ENCODE assay signal across 9 cellular contexts in the genomic region with DNA sequence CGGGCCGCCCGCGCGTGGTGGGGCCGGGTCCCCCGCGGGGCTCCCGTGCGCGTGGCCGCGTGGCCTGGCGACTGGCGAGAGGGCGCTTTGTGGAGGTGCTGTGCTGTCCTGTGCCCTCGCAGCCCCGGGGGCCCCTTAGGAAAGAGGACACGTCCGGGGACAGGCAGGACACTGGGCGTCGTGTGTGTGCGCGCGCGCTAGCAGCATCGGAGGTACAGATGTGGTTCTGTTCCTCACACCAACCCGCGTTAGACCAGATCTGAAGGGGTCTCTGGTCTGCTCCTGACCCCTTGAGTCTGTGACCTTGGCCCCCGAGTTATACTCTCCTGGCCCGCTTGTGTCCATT. TPM values are rescaled to one million over a fixed set of nuclear protein-coding genes. Genes with fewer than 3 reads are reported as not detected.
DNase-seq lines count a peak whose midpoint lies in the region; TF ChIP-seq lines count a peak whose summit lies in the region.
"Had no signal": no experiment of that assay in that cellular context is flagged by ENCODE, and none has a peak within 500 bp of the region (broad histone marks: within the 10 kb centered on the region; RNA-seq: fewer than 3 reads in every experiment).

No MANE protein-coding gene starts in this region.

- no peaks in the 10 kb centered on the region for H3K36me3 ChIP-seq in SJCRH30
- no peaks in the 10 kb centered on the region for H3K36me3 ChIP-seq in fibroblast of lung (ENCODE audit: control insufficient read depth, insufficient read depth, low read length)

- no peaks in the 10 kb centered on the region for H4K20me1 ChIP-seq in fibroblast of lung (ENCODE audit: control insufficient read depth, extremely low read depth, insufficient read depth, low read length)

- no peak overlapping the region for H3K9ac ChIP-seq in fibroblast of lung (ENCODE audit: insufficient read depth, low read length)

- H3K27me3 Mint-ChIP-seq in osteocyte (ENCODE audit: unreplicated experiment), result peaks cover 53% of the 10 kb centered on the region

- DNase-seq in Daoy (ENCODE audit: low read depth) (peak; percentile 26), SJCRH30 (peak; percentile 51 to 55), fibroblast of lung (ENCODE audit: low read depth in 2 of 2) (no peak), osteocyte (ENCODE audit: extremely low spot score, unreplicated experiment) (no peak), SKM-1 treated with dmso at 0.1 percent for 144 hours (lab: John Stamatoyannopoulos, UW; ENCODE audit: unreplicated experiment) (no peak), KBM-7 (no peak), GM19240 (ENCODE audit: insufficient read length, low spot score) (no peak), NCI-H2227 (lab: John Stamatoyannopoulos, UW; ENCODE audit: unreplicated experiment) (no peak)

- in situ Hi-C loops in KBM-7 (cut with MboI; ENCODE audit: low pct_unique_long_range_greater_than_20kb, low sequenced_read_pairs), result no loop called here

- H3K36me3 Mint-ChIP-seq in osteocyte (ENCODE audit: unreplicated experiment), result no peaks in the 10 kb centered on the region

- no peak overlapping the region for H3K27ac Mint-ChIP-seq in osteocyte (ENCODE audit: unreplicated experiment)
- H3K27ac Mint-ChIP-seq: stimulated activated memory B cell treated with anti-CD40 and anti-IgM and Interleukin-4, amounts not matched to agents 10 μg/mL and 1 μg/mL and 100 μg/mL, for 72 hours had no signal

- H3K27me3 ChIP-seq in SJCRH30, result no peaks in the 10 kb centered on the region
- no peaks in the 10 kb centered on the region for H3K27me3 ChIP-seq in fibroblast of lung (ENCODE audit: control insufficient read depth, insufficient read depth, low read length)

- H3K27ac ChIP-seq in SJCRH30 (peak overlapping the region; percentile 39; the same call in 1 of the 2 replicates), fibroblast of lung (ENCODE audit: insufficient read depth, low read length) (no peak overlapping the region)

- H3K9me3 ChIP-seq in SJCRH30 (replicated peaks) (no peaks in the 10 kb centered on the region), fibroblast of lung (ENCODE audit: control insufficient read depth, insufficient read depth, low read depth, low read length) (no peaks in the 10 kb centered on the region)

- H2AFZ ChIP-seq in fibroblast of lung (ENCODE audit: low read length), result peak overlapping the region; percentile 76

- H3K4me1 Mint-ChIP-seq in osteocyte (ENCODE audit: unreplicated experiment), result peaks cover 8% of the 10 kb centered on the region

- H3K4me2 ChIP-seq in fibroblast of lung (ENCODE audit: extremely low read depth, insufficient read depth, low read length), result peak overlapping the region; percentile 99

- H3K79me2 ChIP-seq in fibroblast of lung (ENCODE audit: control insufficient read depth, insufficient read depth, low read length), result no peaks in the 10 kb centered on the region

- peak overlapping the region; percentile 33 for H3K4me3 Mint-ChIP-seq in osteocyte (ENCODE audit: unreplicated experiment)

- H3K9me3 Mint-ChIP-seq in osteocyte (ENCODE audit: unreplicated experiment), result no peaks in the 10 kb centered on the region

- H3K4me1 ChIP-seq in SJCRH30, result peaks cover 25% of the 10 kb centered on the region
- H3K4me1 ChIP-seq in fibroblast of lung (ENCODE audit: control insufficient read depth, extremely low read depth, insufficient read depth, low read length), result peaks cover 5% of the 10 kb centered on the region

- no peak for TF ChIP-seq CTCF in fibroblast of lung (conservative IDR thresholded peaks at IDR 0.05 in 1 of 2, IDR thresholded peaks at IDR 0.05 in 1 of 2; ENCODE audit: low read depth in 1 of 2, low read length in 2 of 2)
- no peak for TF ChIP-seq CTCF in osteocyte (IDR thresholded peaks at IDR 0.05)

- H3K4me3 ChIP-seq in SJCRH30 (peak overlapping the region; percentile 79), fibroblast of lung (replicated peaks in 1 of 4; ENCODE audit: control extremely low read depth in 1 of 4, insufficient read depth in 1 of 4, low read depth in 3 of 4, low read length in 4 of 4) (peak overlapping the region in 3 of 4 experiments; percentile 29 to 46 (median 30))

RNA-seq across cellular contexts. Expression of gene ACTN2, which starts 0.5 kb away (rescaled TPM):
- 0.34 and 1.7 TPM in 2 replicates for total RNA-seq in Daoy (2014; rRNA removed; shearing (Covaris generic))
- 2.0 and 3.0 TPM in 2 replicates for total RNA-seq in SJCRH30 (2014; rRNA removed; shearing (Covaris generic))
- under 0.01 and 0.17 TPM in 2 replicates for total RNA-seq in fibroblast of lung
- polyA plus RNA-seq in fibroblast of lung, result 0.07 and 0.22 TPM in 2 replicates
- polyA plus RNA-seq in fibroblast of lung (2012), result 0.02 and 0.17 TPM in 2 replicates
- not detected in 2 replicates for polyA minus RNA-seq in fibroblast of lung (ENCODE audit: low replicate concordance)
- not detected in 2 replicates for total RNA-seq in osteocyte

Comparison
In these comparisons a context has a peak if more than half of its experiments do, and no peak if none do; other contexts are left out.
1. DNase-seq: peak in Daoy (single experiment) and SJCRH30 (2 of 2); none in fibroblast of lung (0 of 2), osteocyte (single experiment), SKM-1 treated with dmso at 0.1 percent for 144 hours (single experiment), KBM-7 (single experiment), GM19240 (single experiment) and NCI-H2227 (single experiment).